ENCODE assay signal across 8 cellular contexts in the genomic region with DNA sequence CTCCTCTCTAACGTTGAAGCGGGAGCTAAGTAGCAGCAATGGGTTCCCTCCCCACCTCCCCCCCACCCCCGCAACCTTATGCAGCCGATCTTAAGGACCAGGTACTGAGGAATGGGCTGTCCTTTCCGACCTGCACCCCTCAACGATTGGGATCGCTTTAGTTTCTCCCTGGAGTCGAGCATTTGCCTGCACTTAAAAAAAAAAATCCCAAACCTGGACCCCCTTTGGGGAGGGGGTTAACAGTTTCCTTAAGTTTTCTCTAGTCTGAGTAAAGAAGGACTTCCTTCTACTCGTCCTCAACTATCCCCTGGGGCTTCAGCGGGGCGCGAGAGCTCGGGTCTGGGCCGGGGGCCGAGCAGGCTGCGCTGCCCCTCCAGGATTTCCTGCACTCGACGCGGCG. TPM values are rescaled to one million over a fixed set of nuclear protein-coding genes. Genes with fewer than 3 reads are reported as not detected.
DNase-seq lines count a peak whose midpoint lies in the region; ATAC-seq and TF ChIP-seq lines count a peak whose summit lies in the region.

No MANE protein-coding gene starts in this region.

- H3K4me3 ChIP-seq in WERI-Rb-1 (ENCODE audit: low read depth, low read length) (peak overlapping the region; percentile 42), iPS DF 6.9 (ENCODE audit: low read length) (peak overlapping the region; percentile 48; the same call in 1 of the 2 replicates), suprapubic skin (peak overlapping the region; percentile 50)

- H3K9me3 ChIP-seq in WERI-Rb-1 (ENCODE audit: severe bottlenecking) (no peaks in the 10 kb centered on the region), iPS DF 6.9 (ENCODE audit: control insufficient read depth, insufficient read depth, low read length) (no peaks in the 10 kb centered on the region), suprapubic skin (no peaks in the 10 kb centered on the region)

- no peaks in the 10 kb centered on the region for H3K36me3 Mint-ChIP-seq in activated T-cell treated with anti-CD3 and anti-CD28 coated beads, Interleukin-2, amount 50 U/mL, for 24 hours (ENCODE audit: low read depth)

- no peaks in the 10 kb centered on the region for H3K9me3 Mint-ChIP-seq in activated T-cell treated with anti-CD3 and anti-CD28 coated beads, Interleukin-2, amount 50 U/mL, for 24 hours

- H3K36me3 ChIP-seq in WERI-Rb-1 (no peaks in the 10 kb centered on the region), iPS DF 6.9 (ENCODE audit: control insufficient read depth, insufficient read depth, low read length) (no peaks in the 10 kb centered on the region), suprapubic skin (no peaks in the 10 kb centered on the region)

- peak overlapping the region; percentile 53 for H3K4me3 Mint-ChIP-seq in activated T-cell treated with anti-CD3 and anti-CD28 coated beads, Interleukin-2, amount 50 U/mL, for 24 hours

- no peak for TF ChIP-seq POLR2A in suprapubic skin (IDR thresholded peaks at IDR 0.05)

- no peak for ATAC-seq in GM21619 (IDR thresholded peaks at IDR 0.05; ENCODE audit: unreplicated experiment)

- H3K4me1 Mint-ChIP-seq in activated T-cell treated with anti-CD3 and anti-CD28 coated beads, Interleukin-2, amount 50 U/mL, for 24 hours (ENCODE audit: low read depth) = peaks cover 22% of the 10 kb centered on the region

- H3K27ac Mint-ChIP-seq in activated T-cell treated with anti-CD3 and anti-CD28 coated beads, Interleukin-2, amount 50 U/mL, for 24 hours = no peak overlapping the region

- TF ChIP-seq CTCF in WERI-Rb-1 (IDR thresholded peaks at IDR 0.05; ENCODE audit: low read depth, low read length) (no peak), suprapubic skin (IDR thresholded peaks at IDR 0.05) (no peak)

- DNase-seq in activated T-cell treated with anti-CD3 and anti-CD28 coated beads, Interleukin-2, amount 50 U/mL, for 24 hours = no peak
- no peak for DNase-seq in activated T-cell treated with anti-CD3 and anti-CD28 coated beads, Interleukin-2, amount 50 U/mL, for 48 hours
- DNase-seq in WERI-Rb-1 = no peak
- DNase-seq in iPS DF 6.9 (ENCODE audit: low read depth, low spot score) = no peak
- no peak for DNase-seq in suprapubic skin (ENCODE audit: low spot score in 2 of 2)
- no peak for DNase-seq in NK-92 treated with Interleukin-12 subunit alpha and Interleukin-12 subunit beta, amount 100 ng/mL, for 24 hours (lab: John Stamatoyannopoulos, UW)
- DNase-seq in NCI-H774 (lab: John Stamatoyannopoulos, UW) = no peak

- H3K27me3 Mint-ChIP-seq in activated T-cell treated with anti-CD3 and anti-CD28 coated beads, Interleukin-2, amount 50 U/mL, for 24 hours = peaks cover 22% of the 10 kb centered on the region

- TF ChIP-seq EP300 in suprapubic skin (IDR thresholded peaks at IDR 0.05) = no peak

- H3K4me1 ChIP-seq in iPS DF 6.9 (ENCODE audit: control insufficient read depth, insufficient read depth, low read length) (peaks cover 6% of the 10 kb centered on the region; the same call in 1 of the 2 replicates), suprapubic skin (peaks cover 15% of the 10 kb centered on the region)

- no peak overlapping the region for H3K27ac ChIP-seq in WERI-Rb-1
- H3K27ac ChIP-seq in iPS DF 6.9 (ENCODE audit: low read length) = no peak overlapping the region
- no peak overlapping the region for H3K27ac ChIP-seq in suprapubic skin

- no CpG with 5 or more reads among the region's 20 CpGs for WGBS in iPS DF 6.9 (ENCODE audit: insufficient coverage, insufficient read length)
- WGBS in suprapubic skin = 38% methylated on average over 18 of the region's 20 CpGs

- peaks cover 12% of the 10 kb centered on the region for H3K27me3 ChIP-seq in WERI-Rb-1 (ENCODE audit: insufficient read depth, low read depth, severe bottlenecking)
- peaks cover 49% of the 10 kb centered on the region for H3K27me3 ChIP-seq in iPS DF 6.9 (ENCODE audit: control insufficient read depth, insufficient read depth, low read length)
- no peaks in the 10 kb centered on the region for H3K27me3 ChIP-seq in suprapubic skin

RNA-seq across cellular contexts. Expression of a gene that starts 25.7 kb away (rescaled TPM):
- 10 to 100 TPM in 1 of 4 donors, 1 to 10 TPM in 3; 5.9 to 11.0 (median 7.9) TPM for total RNA-seq in suprapubic skin

RNA-seq across cellular contexts. Expression of a gene that starts 50.8 kb away (rescaled TPM):
- 10 to 100 TPM; 11.3 to 14.9 (median 12.2) TPM for total RNA-seq in suprapubic skin
